8 cellular contexts compared by ENCODE assay signal in genomic region chr2:227817940-227818568, GRCh38. TPM values are rescaled to one million over a fixed set of nuclear protein-coding genes. Genes with fewer than 3 reads are reported as not detected.
DNase-seq lines count a peak whose midpoint lies in the region.

No MANE protein-coding gene starts in this region.

- H3K9me3 ChIP-seq in GM23248 (ENCODE audit: low read depth) = no peaks in the 10 kb centered on the region

- H4K20me1 ChIP-seq in GM23248 (ENCODE audit: insufficient read depth) = no peaks in the 10 kb centered on the region

- no peaks in the 10 kb centered on the region for H3K9me2 ChIP-seq in GM23248 (ENCODE audit: insufficient read depth)

- H3K27ac ChIP-seq in ACC112 (ENCODE audit: low read depth, low read length) = peak overlapping the region; percentile 100
- peak overlapping the region; percentile 84 for H3K27ac ChIP-seq in GM23248

- peak overlapping the region; percentile 70 for H3K9ac ChIP-seq in GM23248

- peak overlapping the region; percentile 80 for H3K27ac Mint-ChIP-seq in activated naive CD4-positive, alpha-beta T cell treated with anti-CD3 and anti-CD28 coated beads for 36 hours

- peak overlapping the region; percentile 74 for H3K4me3 ChIP-seq in ACC112 (ENCODE audit: low read depth, low read length)
- H3K4me3 ChIP-seq in GM23248 = peak overlapping the region; percentile 66

- peak overlapping the region; percentile 86 for H3K4me2 ChIP-seq in GM23248 (ENCODE audit: unreplicated experiment)

- intact Hi-C loops in activated naive CD4-positive, alpha-beta T cell treated with anti-CD3 and anti-CD28 coated beads for 36 hours (cut with micrococcal nuclease) = loop anchor here (1.0 to 5.0 kb wide), 10 partner anchors 13 to 982 kb away; partner anchors contain the start of gene RHBDD1

- H3K27me3 ChIP-seq in ACC112 (ENCODE audit: insufficient read depth, low read length) (no peaks in the 10 kb centered on the region), GM23248 (replicated peaks; ENCODE audit: insufficient read depth) (no peaks in the 10 kb centered on the region)

- DNase-seq in GM23248 (peak; percentile 100), SIG-M5 (lab: John Stamatoyannopoulos, UW) (peak; percentile 99), glomerular visceral epithelial cell (ENCODE audit: extremely low spot score) (peak; percentile 100), putamen (ENCODE audit: low spot score) (peak; percentile 47), NCI-H2081 treated with DMSO at 0.1 percent for 48 hours (lab: John Stamatoyannopoulos, UW) (no peak), NCI-H187 (lab: John Stamatoyannopoulos, UW) (no peak)
- DNase-seq in activated naive CD4-positive, alpha-beta T cell treated with anti-CD3 and anti-CD28 coated beads for 36 hours = peak; percentile 97

- H3K4me1 ChIP-seq in ACC112 (ENCODE audit: control insufficient read depth, insufficient read depth, low read length, unreplicated experiment) = peaks cover 53% of the 10 kb centered on the region
- H3K4me1 ChIP-seq in GM23248 (ENCODE audit: insufficient read depth) = peaks cover 30% of the 10 kb centered on the region

- H3K36me3 ChIP-seq in ACC112 (ENCODE audit: insufficient read depth, low read length) (peaks cover 39% of the 10 kb centered on the region), GM23248 (ENCODE audit: low read depth) (no peaks in the 10 kb centered on the region)

- H3K36me3 Mint-ChIP-seq in activated naive CD4-positive, alpha-beta T cell treated with anti-CD3 and anti-CD28 coated beads for 36 hours (ENCODE audit: low read depth) = no peaks in the 10 kb centered on the region

- peaks cover 47% of the 10 kb centered on the region for H3K79me2 ChIP-seq in ACC112 (ENCODE audit: control insufficient read depth, insufficient read depth, low read length, unreplicated experiment)
- no peaks in the 10 kb centered on the region for H3K79me2 ChIP-seq in GM23248 (ENCODE audit: insufficient read depth)

- peaks cover 11% of the 10 kb centered on the region for H3K27me3 Mint-ChIP-seq in activated naive CD4-positive, alpha-beta T cell treated with anti-CD3 and anti-CD28 coated beads for 36 hours (ENCODE audit: low read depth)

- H2AFZ ChIP-seq in ACC112 (ENCODE audit: low read length, unreplicated experiment) = no peak overlapping the region
- H2AFZ ChIP-seq in GM23248 = no peak overlapping the region

- WGBS in GM23248 (ENCODE audit: low coverage in 1 of 2, low lambda C conversion rate in 2 of 2, missing lambda C conversion rate in 2 of 2), 2 experiments = 1 to 3% methylated on average over 9 of the region's 9 CpGs

- CTCF ChIA-PET in activated naive CD4-positive, alpha-beta T cell treated with anti-CD3 and anti-CD28 coated beads for 36 hours (lab: Charles Lee) = interaction anchor here (0.6 to 1.9 kb wide), 3 partner anchors 44 to 256 kb away, joined by 3 to 10 read pairs (median 5); no protein-coding TSS in a partner anchor

- no peak overlapping the region for H3K4me3 Mint-ChIP-seq in activated naive CD4-positive, alpha-beta T cell treated with anti-CD3 and anti-CD28 coated beads for 36 hours

- no peaks in the 10 kb centered on the region for H3K9me3 Mint-ChIP-seq in activated naive CD4-positive, alpha-beta T cell treated with anti-CD3 and anti-CD28 coated beads for 36 hours

- in situ Hi-C loops in GM23248 (cut with MboI) = no loop called here

- peaks cover 28% of the 10 kb centered on the region for H3F3A ChIP-seq in GM23248 (ENCODE audit: insufficient read depth)

- H3K4me1 Mint-ChIP-seq in activated naive CD4-positive, alpha-beta T cell treated with anti-CD3 and anti-CD28 coated beads for 36 hours (ENCODE audit: low read depth) = peaks cover 34% of the 10 kb centered on the region

RNA-seq across cellular contexts. Expression of gene CCL20, which starts 4.4 kb away (rescaled TPM):
- total RNA-seq in GM23248 (2014; rRNA removed; shearing (Covaris generic)) = not detected in 2 replicates
- not detected in 2 replicates for polyA plus RNA-seq in GM23248 (2016; fragmentation: Nextera tagmentation; extraction: Ambion mirVana)
- total RNA-seq in activated naive CD4-positive, alpha-beta T cell treated with anti-CD3 and anti-CD28 coated beads for 36 hours = 10 to 100 TPM in 1 of 2 experiments, 1 to 10 TPM in 1; 9.6 to 13.1 TPM

RNA-seq across cellular contexts. Expression of gene DAW1, which starts 53.4 kb away (rescaled TPM):
- total RNA-seq in GM23248 (2014; rRNA removed; shearing (Covaris generic)) = under 0.01 and 2.1 TPM in 2 replicates
- polyA plus RNA-seq in GM23248 (2016; fragmentation: Nextera tagmentation; extraction: Ambion mirVana) = 0.81 and 1.1 TPM in 2 replicates
- total RNA-seq in activated naive CD4-positive, alpha-beta T cell treated with anti-CD3 and anti-CD28 coated beads for 36 hours = not detected

Comparison
In these comparisons a context has a peak if more than half of its experiments do, and no peak if none do; other contexts are left out.
1. DNase-seq: peak in GM23248 (single experiment), SIG-M5 (single experiment), activated naive CD4-positive, alpha-beta T cell treated with anti-CD3 and anti-CD28 coated beads for 36 hours (single experiment), glomerular visceral epithelial cell (single experiment) and putamen (single experiment); none in NCI-H2081 treated with DMSO at 0.1 percent for 48 hours (single experiment) and NCI-H187 (0 of 2).
2. RNA of gene CCL20, which starts 4.4 kb away (total RNA-seq): 9.6 to 13.1 TPM in activated naive CD4-positive, alpha-beta T cell treated with anti-CD3 and anti-CD28 coated beads for 36 hours; not detected in GM23248; every median in the first group is over 10 times any median in the second.